In genomic region chr14:55411426-55412389, GRCh38 we compare ENCODE assay signal across 8 cellular contexts. TPM values are rescaled to one million over a fixed set of nuclear protein-coding genes. Genes with fewer than 3 reads are reported as not detected.
DNase-seq lines count a peak whose midpoint lies in the region; ATAC-seq and TF ChIP-seq lines count a peak whose summit lies in the region.

ATG14 (minus strand) TSS chr14:55411830; CDS start chr14:55411822, 8 bp downstream.

- peak within 1 kb of the TSS; percentile 89 for H3K18ac ChIP-seq in H9 (ENCODE audit: insufficient read length, low read depth, low read length)

- no peaks in the 10 kb centered on the region for H3K9me3 ChIP-seq in H9 (ENCODE audit: control insufficient read depth, low read depth, low read length)
- no peaks in the 10 kb centered on the region for H3K9me3 ChIP-seq in MM.1S (replicated peaks; ENCODE audit: insufficient read depth, low read length)
- H3K9me3 ChIP-seq in SJCRH30 (replicated peaks) = no peaks in the 10 kb centered on the region
- H3K9me3 ChIP-seq in suprapubic skin = no peaks in the 10 kb centered on the region

- peak within 1 kb of the TSS; percentile 78 for H4K91ac ChIP-seq in H9 (ENCODE audit: insufficient read length, low read depth, low read length)

- no peak within 1 kb of the TSS for H3K56ac ChIP-seq in H9 (ENCODE audit: insufficient read length, low read depth, low read length)

- H3K9ac ChIP-seq in H9 (ENCODE audit: extremely low read depth, insufficient read length, low read length) (peak within 1 kb of the TSS; percentile 90), MM.1S (ENCODE audit: low read length) (peak within 1 kb of the TSS; percentile 72)

- peak; percentile 99 for ATAC-seq in omental fat pad (ENCODE audit: low FRiP score)

- no peak within 1 kb of the TSS for H2BK120ac ChIP-seq in H9 (ENCODE audit: low read depth, low read length, poor library complexity, severe bottlenecking)

- peaks cover 10% of the 10 kb centered on the region; the same call in 1 of the 2 replicates for H3K79me2 ChIP-seq in H9 (ENCODE audit: insufficient read depth, low read length)
- H3K79me2 ChIP-seq in MM.1S (ENCODE audit: low read length) = peaks cover 40% of the 10 kb centered on the region

- no peaks in the 10 kb centered on the region for H3K36me3 Mint-ChIP-seq in H9 (ENCODE audit: insufficient read depth in 1 of 3, low read depth in 3 of 3)

- in situ Hi-C loops in G401 (cut with HindIII; ENCODE audit: low sequenced_read_pairs) = no loop called here

- no peak within 1 kb of the TSS for H2AK5ac ChIP-seq in H9 (ENCODE audit: insufficient read length, low read length)

- H3K4me1 ChIP-seq in H9 (ENCODE audit: insufficient read depth, low read length) (no peaks in the 10 kb centered on the region), MM.1S (ENCODE audit: low read length) (peaks cover 3% of the 10 kb centered on the region; the same call in 1 of the 2 replicates), SJCRH30 (peaks cover 6% of the 10 kb centered on the region), suprapubic skin (peaks cover 32% of the 10 kb centered on the region)

- H3K14ac ChIP-seq in H9 (ENCODE audit: insufficient read depth, low read length) = peak within 1 kb of the TSS; percentile 87

- H2BK15ac ChIP-seq in H9 (ENCODE audit: low read depth, low read length) = no peak within 1 kb of the TSS

- H2BK5ac ChIP-seq in H9 (ENCODE audit: insufficient read length, low read length) = no peak within 1 kb of the TSS

- peak within 1 kb of the TSS; percentile 87 to 98 (median 96) for H3K27ac Mint-ChIP-seq in H9

- TF ChIP-seq POLR2A in suprapubic skin (IDR thresholded peaks at IDR 0.05) = peak in 1 of 2 donors; percentile 71

- H3K9me2 ChIP-seq in MM.1S (replicated peaks; ENCODE audit: insufficient read depth, low read length) = no peaks in the 10 kb centered on the region

- peaks cover 4% of the 10 kb centered on the region for H3K23me2 ChIP-seq in H9 (ENCODE audit: insufficient read length, low read depth, low read length, poor library complexity, severe bottlenecking)

- H2AFZ ChIP-seq in H9 (ENCODE audit: low read length) (peak within 1 kb of the TSS; percentile 25), MM.1S (ENCODE audit: low read length) (peak within 1 kb of the TSS; percentile 86)

- peaks cover 5% of the 10 kb centered on the region; the same call in 1 of the 2 replicates for H3K27me3 Mint-ChIP-seq in H9 (ENCODE audit: low read depth)

- H2BK12ac ChIP-seq in H9 (ENCODE audit: insufficient read length, low read depth, low read length) = no peak within 1 kb of the TSS

- H2BK20ac ChIP-seq in H9 (ENCODE audit: low read depth, low read length, poor library complexity, severe bottlenecking) = no peak within 1 kb of the TSS

- no peak within 1 kb of the TSS for H3K4ac ChIP-seq in H9 (ENCODE audit: low read depth, low read length)

- H3K27me3 ChIP-seq in H9 (ENCODE audit: insufficient read depth, low read length) = no peaks in the 10 kb centered on the region
- H3K27me3 ChIP-seq in MM.1S (replicated peaks; ENCODE audit: insufficient read depth, low read length) = no peaks in the 10 kb centered on the region
- no peaks in the 10 kb centered on the region for H3K27me3 ChIP-seq in SJCRH30
- no peaks in the 10 kb centered on the region for H3K27me3 ChIP-seq in suprapubic skin

- peak within 1 kb of the TSS; percentile 97 for H4K5ac ChIP-seq in H9 (ENCODE audit: insufficient read length, low read depth, low read length)

- H3K36me3 ChIP-seq in MM.1S (replicated peaks; ENCODE audit: insufficient read depth, low read length) (no peaks in the 10 kb centered on the region), SJCRH30 (no peaks in the 10 kb centered on the region), suprapubic skin (no peaks in the 10 kb centered on the region)

- H3K4me3 ChIP-seq in MM.1S (ENCODE audit: low read length) (peak within 1 kb of the TSS; percentile 85), SJCRH30 (peak within 1 kb of the TSS; percentile 98), suprapubic skin (peak within 1 kb of the TSS; percentile 97)

- peak within 1 kb of the TSS; percentile 92 to 94 for H3K4me3 Mint-ChIP-seq in H9

- H3T11ph ChIP-seq in H9 (ENCODE audit: low read length) = no peak within 1 kb of the TSS

- no peaks in the 10 kb centered on the region for H4K20me1 ChIP-seq in H9 (ENCODE audit: control insufficient read depth, insufficient read depth, insufficient read length)
- H4K20me1 ChIP-seq in MM.1S (ENCODE audit: insufficient read depth, low read length) = no peaks in the 10 kb centered on the region

- H4K8ac ChIP-seq in H9 (replicated peaks; ENCODE audit: insufficient read length, low read depth, low read length) = peak within 1 kb of the TSS; percentile 61

- H3K4me1 Mint-ChIP-seq in H9 = peaks cover 26 to 27% of the 10 kb centered on the region in 2 experiments

- H3K27ac ChIP-seq in H9 (ENCODE audit: insufficient read length, low read depth, low read length) (no peak within 1 kb of the TSS), MM.1S (ENCODE audit: low read length) (no peak within 1 kb of the TSS; the same call in 1 of the 2 replicates), SJCRH30 (peak within 1 kb of the TSS; percentile 63), suprapubic skin (peak within 1 kb of the TSS; percentile 87)

- H3F3A ChIP-seq in MM.1S (ENCODE audit: insufficient read depth, low read length) = peaks cover 3% of the 10 kb centered on the region

- H3K23ac ChIP-seq in H9 (ENCODE audit: insufficient read length, low read depth, low read length) = no peak within 1 kb of the TSS

- no peak for TF ChIP-seq EP300 in suprapubic skin (IDR thresholded peaks at IDR 0.05)

- H3K4me2 ChIP-seq in H9 (ENCODE audit: insufficient read depth, insufficient read length, low read length) (peak within 1 kb of the TSS; percentile 93), MM.1S (ENCODE audit: low read depth, low read length) (peak within 1 kb of the TSS; percentile 79)

- DNase-seq in G401 (ENCODE audit: low spot score) = peak; percentile 90
- DNase-seq in H9 = peak; percentile 88
- DNase-seq in MM.1S = peak; percentile 59
- DNase-seq in SJCRH30 = peak; percentile 87 to 89
- peak; percentile 81 for DNase-seq in activated naive CD4-positive, alpha-beta T cell treated with Interleukin-2 at 50 U/mL for 16 hours
- peak; percentile 90 for DNase-seq in globus pallidus (ENCODE audit: low spot score)
- DNase-seq in omental fat pad (ENCODE audit: low spot score) = peak; percentile 59
- peak; percentile 92 for DNase-seq in suprapubic skin (ENCODE audit: low spot score in 2 of 2)

- WGBS in H9 (ENCODE audit: extremely low coverage, insufficient read length, low lambda C conversion rate) = no CpG with 5 or more reads among the region's 57 CpGs
- WGBS in suprapubic skin = 4% methylated on average over 23 of the region's 57 CpGs

- no peaks in the 10 kb centered on the region; a peak in 1 of 5 replicates for H3K9me3 Mint-ChIP-seq in H9

- TF ChIP-seq CTCF in H9 (conservative IDR thresholded peaks at IDR 0.05) (no peak), MM.1S (IDR thresholded peaks at IDR 0.05; ENCODE audit: low read length) (no peak), omental fat pad (IDR thresholded peaks at IDR 0.05) (no peak), suprapubic skin (IDR thresholded peaks at IDR 0.05) (no peak)

- H3K79me1 ChIP-seq in H9 (ENCODE audit: insufficient read depth, low read depth, low read length, poor library complexity, severe bottlenecking) = peaks cover 3% of the 10 kb centered on the region

RNA-seq across cellular contexts. Expression of gene ATG14, which starts in this region (rescaled TPM):
- total RNA-seq in G401 (2014; rRNA removed; shearing (Covaris generic)) = 8.7 and 9.1 TPM in 2 replicates
- 11.8 and 13.6 TPM in 2 replicates for total RNA-seq in H9 (2021)
- total RNA-seq in SJCRH30 (2014; rRNA removed; shearing (Covaris generic)) = 7.9 and 8.3 TPM in 2 replicates
- total RNA-seq in omental fat pad = 10 to 100 TPM in 1 of 4 donors, 1 to 10 TPM in 3; 7.3 to 14.8 (median 8.0) TPM
- 10 to 100 TPM in 3 of 4 donors, 1 to 10 TPM in 1; 8.5 to 27.6 (median 14.8) TPM for total RNA-seq in suprapubic skin

Comparison
In these comparisons a context has a peak if more than half of its experiments do, and no peak if none do; other contexts are left out.
1. H3K27ac ChIP-seq: peak in SJCRH30 (single experiment) and suprapubic skin (single experiment); none in H9 (single experiment) and MM.1S (single experiment).
2. Peak in every context shown above with its lines, with median percentiles within 50 percentile points of each other: DNase-seq and H3K4me3 ChIP-seq.